28 cellular contexts compared by ENCODE assay signal in genomic region chr6:84089552-84089951, GRCh38. TPM values are rescaled to one million over a fixed set of nuclear protein-coding genes. Genes with fewer than 3 reads are reported as not detected.
"Had no signal": no experiment of that assay in that cellular context is flagged by ENCODE, and none has a peak within 500 bp of the region (broad histone marks: within the 10 kb centered on the region; RNA-seq: fewer than 3 reads in every experiment).

No MANE protein-coding gene starts in this region.

- FAIRE-seq: endometrium, islet of Langerhans, keratinocyte had no signal

- H3K4me1 ChIP-seq: colonic mucosa, esophagus squamous epithelium, gastrocnemius medialis, heart right ventricle, left lung, lower lobe of right lung had no signal

- H3K4me3 ChIP-seq: colonic mucosa, dorsolateral prefrontal cortex, esophagus squamous epithelium, gastrocnemius medialis, heart right ventricle, left lung, lower lobe of right lung, mucosa of descending colon had no signal

- H3K27ac Mint-ChIP-seq: mesothelial cell of epicardium had no signal

- H3K4me3 Mint-ChIP-seq: mesothelial cell of epicardium had no signal

- H3K27me3 ChIP-seq: colonic mucosa, esophagus squamous epithelium, gastrocnemius medialis, left lung had no signal

- H3K9me3 ChIP-seq: colonic mucosa, esophagus squamous epithelium, gastrocnemius medialis, lower lobe of right lung, mucosa of descending colon had no signal

- H3K27ac ChIP-seq: colonic mucosa, dorsolateral prefrontal cortex, epithelial cell of prostate, esophagus squamous epithelium, gastrocnemius medialis, heart right ventricle, left lung, lower lobe of right lung had no signal

- DNase-seq: cerebellar nuclear complex; colonic mucosa; dermis blood vessel endothelial cell; dorsolateral prefrontal cortex; effector CD4-positive, alpha-beta T cell; effector memory CD4-positive, alpha-beta T cell; erythroblast; esophagus squamous epithelium; foreskin fibroblast; foreskin melanocyte; glutamatergic neuron; head of caudate nucleus; heart right ventricle; hippocampal formation; left cardiac atrium; left lung; left ventricle myocardium superior; lower lobe of right lung; mesenchymal stem cell; mucosa of descending colon had no signal

- ATAC-seq: esophagus mucosa, gastrocnemius medialis, left cardiac atrium, left lung, left ventricle myocardium superior, lower lobe of right lung, mucosa of descending colon had no signal

- H3K36me3 Mint-ChIP-seq: mesothelial cell of epicardium had no signal

- H3K36me3 ChIP-seq: colonic mucosa, esophagus squamous epithelium, gastrocnemius medialis, heart right ventricle, left lung, lower lobe of right lung had no signal

RNA-seq across cellular contexts. Expression of gene MRAP2, which starts 56.0 kb away (rescaled TPM):
- total RNA-seq: kidney epithelial cell, left ventricle myocardium superior had no signal
